8 cellular contexts compared by ENCODE assay signal in genomic region chr11:46916251-46916650, GRCh38. TPM values are rescaled to one million over a fixed set of nuclear protein-coding genes. Genes with fewer than 3 reads are reported as not detected.
DNase-seq lines count a peak whose midpoint lies in the region; TF ChIP-seq lines count a peak whose summit lies in the region.

No MANE protein-coding gene starts in this region.

- H3K27me3 ChIP-seq in muscle layer of duodenum (ENCODE audit: low read depth, low read length) (no peaks in the 10 kb centered on the region), tibial nerve (peaks cover 0 to 17% of the 10 kb centered on the region in 2 donors)

- H3K27ac ChIP-seq in cingulate gyrus (ENCODE audit: low read depth, low read length) = peak overlapping the region; percentile 4
- H3K27ac ChIP-seq in muscle layer of duodenum (ENCODE audit: low read length) = no peak overlapping the region
- peak overlapping the region in 1 of 4 donors; percentile 74 for H3K27ac ChIP-seq in tibial nerve

- peaks cover 25% of the 10 kb centered on the region for H3K4me1 Mint-ChIP-seq in activated naive CD4-positive, alpha-beta T cell treated with anti-CD3 and anti-CD28 coated beads for 36 hours (ENCODE audit: low read depth)

- no peak for TF ChIP-seq POLR2A in tibial nerve (IDR thresholded peaks at IDR 0.05)

- no peaks in the 10 kb centered on the region for H3K36me3 Mint-ChIP-seq in activated naive CD4-positive, alpha-beta T cell treated with anti-CD3 and anti-CD28 coated beads for 36 hours (ENCODE audit: low read depth)

- intact Hi-C loops in activated naive CD4-positive, alpha-beta T cell treated with anti-CD3 and anti-CD28 coated beads for 36 hours (cut with micrococcal nuclease) = loop anchor here (10.0 kb wide), 1 partner anchor 539 kb away; no protein-coding TSS in a partner anchor

- H3K4me1 ChIP-seq in muscle layer of duodenum (ENCODE audit: control insufficient read depth in 1 of 2, insufficient read depth in 2 of 2, low read length in 2 of 2) = peaks cover 3 to 53% of the 10 kb centered on the region in 2 donors
- peaks cover 0 to 65% (median 16%) of the 10 kb centered on the region in 4 donors for H3K4me1 ChIP-seq in tibial nerve

- H3K9me3 ChIP-seq in muscle layer of duodenum (ENCODE audit: control insufficient read depth in 1 of 2, low read length in 2 of 2) (no peaks in the 10 kb centered on the region), tibial nerve (no peaks in the 10 kb centered on the region)

- no peak for TF ChIP-seq CTCF in tibial nerve (IDR thresholded peaks at IDR 0.05)

- CTCF ChIA-PET in activated naive CD4-positive, alpha-beta T cell treated with anti-CD3 and anti-CD28 coated beads for 36 hours (lab: Charles Lee) = interaction anchor here (0.6 to 1.8 kb wide), 12 partner anchors 10 to 343 kb away, joined by 3 to 16 read pairs (median 4); no protein-coding TSS in a partner anchor

- peaks cover 62% of the 10 kb centered on the region for H3K27me3 Mint-ChIP-seq in activated naive CD4-positive, alpha-beta T cell treated with anti-CD3 and anti-CD28 coated beads for 36 hours (ENCODE audit: low read depth)

- H3K36me3 ChIP-seq in muscle layer of duodenum (ENCODE audit: control insufficient read depth in 1 of 2, insufficient read depth in 2 of 2, low read length in 2 of 2) (no peaks in the 10 kb centered on the region), tibial nerve (no peaks in the 10 kb centered on the region)

- 29 to 30% methylated on average over 7 of the region's 7 CpGs for WGBS in tibial nerve, 2 donors

- peak overlapping the region; percentile 66 for H3K4me3 Mint-ChIP-seq in activated naive CD4-positive, alpha-beta T cell treated with anti-CD3 and anti-CD28 coated beads for 36 hours

- no peak for TF ChIP-seq EP300 in tibial nerve (IDR thresholded peaks at IDR 0.05)

- no peak for DNase-seq in activated naive CD4-positive, alpha-beta T cell treated with anti-CD3 and anti-CD28 coated beads for 36 hours
- DNase-seq in activated naive CD4-positive, alpha-beta T cell (lab: John Stamatoyannopoulos, UW) = no peak
- DNase-seq in tibial nerve (ENCODE audit: low spot score in 2 of 2) (no peak), midbrain (lab: John Stamatoyannopoulos, UW) (no peak), Kasumi-1 (lab: John Stamatoyannopoulos, UW) (no peak)
- no peak for DNase-seq in central memory CD4-positive, alpha-beta T cell

- no peaks in the 10 kb centered on the region for H3K9me3 Mint-ChIP-seq in activated naive CD4-positive, alpha-beta T cell treated with anti-CD3 and anti-CD28 coated beads for 36 hours

- peak overlapping the region; percentile 83 to 85 for H3K4me3 ChIP-seq in muscle layer of duodenum (ENCODE audit: low read depth in 1 of 2, low read length in 2 of 2)
- H3K4me3 ChIP-seq in tibial nerve = peak overlapping the region; percentile 57 to 78 (median 66)

- no peak overlapping the region for H3K27ac Mint-ChIP-seq in activated naive CD4-positive, alpha-beta T cell treated with anti-CD3 and anti-CD28 coated beads for 36 hours

RNA-seq across cellular contexts. Expression of gene LRP4, which starts 2.1 kb away (rescaled TPM):
- under 1 TPM; 0.32 to 0.52 TPM for total RNA-seq in activated naive CD4-positive, alpha-beta T cell treated with anti-CD3 and anti-CD28 coated beads for 36 hours
- 100 to 1,000 TPM in 1 of 4 donors, 10 to 100 TPM in 3; 24.3 to 105 (median 52.9) TPM for total RNA-seq in tibial nerve

RNA-seq across cellular contexts. Expression of gene CSTPP1, which starts 20.3 kb away (rescaled TPM):
- 10 to 100 TPM; 14.0 TPM for total RNA-seq in activated naive CD4-positive, alpha-beta T cell treated with anti-CD3 and anti-CD28 coated beads for 36 hours
- 10 to 100 TPM; 35.3 to 51.9 (median 39.7) TPM for total RNA-seq in tibial nerve

Comparison
In these comparisons a context has a peak if more than half of its experiments do, and no peak if none do; other contexts are left out.
1. RNA of gene LRP4, which starts 2.1 kb away (total RNA-seq): 24.3 to 105 TPM in tibial nerve; 0.32 to 0.52 TPM in activated naive CD4-positive, alpha-beta T cell treated with anti-CD3 and anti-CD28 coated beads for 36 hours; every median in the first group is over 10 times any median in the second.